7 cellular contexts compared by ENCODE assay signal in the genomic region with DNA sequence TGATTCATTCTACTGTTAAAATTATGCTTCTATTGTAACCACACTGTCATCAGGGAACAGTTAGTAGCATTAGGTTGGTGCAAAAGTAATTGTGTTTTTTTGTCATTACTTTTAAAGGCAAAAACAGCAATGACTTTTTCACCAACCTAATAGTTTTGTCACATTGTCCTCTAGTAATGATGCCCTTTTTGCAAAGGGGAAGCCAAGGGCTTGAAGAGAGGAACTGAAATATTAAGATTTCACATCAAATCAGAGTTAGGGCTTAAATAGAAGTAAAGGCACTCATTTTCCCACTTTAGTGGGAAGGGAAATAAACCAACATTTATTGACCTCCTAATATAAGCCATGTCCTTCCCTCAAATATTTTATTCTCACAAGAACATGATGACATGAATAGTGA.
"Had no signal": no experiment of that assay in that cellular context is flagged by ENCODE, and none has a peak within 500 bp of the region (broad histone marks: within the 10 kb centered on the region; RNA-seq: fewer than 3 reads in every experiment).

No MANE protein-coding gene starts in this region.

- DNase-seq: GDM1, GF-D8 had no signal

- FAIRE-seq: G401.6, GM12891, GM12892, GM18507, GM19239 had no signal
